ENCODE assay signal across 9 cellular contexts in genomic region chr1:2529776-2530500, GRCh38. TPM values are rescaled to one million over a fixed set of nuclear protein-coding genes. Genes with fewer than 3 reads are reported as not detected.
DNase-seq lines count a peak whose midpoint lies in the region; ATAC-seq and TF ChIP-seq lines count a peak whose summit lies in the region.
"Had no signal": no experiment of that assay in that cellular context is flagged by ENCODE, and none has a peak within 500 bp of the region (broad histone marks: within the 10 kb centered on the region; RNA-seq: fewer than 3 reads in every experiment).

Gene HES5 (minus strand): TSS chr1:2530263. CDS start chr1:2530164, 99 bp downstream.

- no peak for ATAC-seq in HG03432 (IDR thresholded peaks at IDR 0.05; ENCODE audit: unreplicated experiment)
- ATAC-seq in GM19455 (IDR thresholded peaks at IDR 0.05; ENCODE audit: unreplicated experiment) = no peak
- no peak for ATAC-seq in GM18858 (IDR thresholded peaks at IDR 0.05; ENCODE audit: unreplicated experiment)

- peaks cover 11% of the 10 kb centered on the region for H3K79me2 ChIP-seq in neural progenitor cell (ENCODE audit: low read depth)

- H3K4me3 ChIP-seq in neural progenitor cell = peak within 1 kb of the TSS; percentile 62

- peaks cover 41% of the 10 kb centered on the region for H4K20me1 ChIP-seq in neural progenitor cell (ENCODE audit: low read depth)

- H3K4me1 Mint-ChIP-seq in neural progenitor cell = peaks cover 54% of the 10 kb centered on the region

- no peak for TF ChIP-seq CTCF in neural progenitor cell (IDR thresholded peaks at IDR 0.05)

- H3K9ac ChIP-seq in neural progenitor cell = peak within 1 kb of the TSS; percentile 53

- H3K4me1 ChIP-seq in neural progenitor cell = peaks cover 58% of the 10 kb centered on the region

- H3K27ac Mint-ChIP-seq in neural progenitor cell = no peak within 1 kb of the TSS

- no peaks in the 10 kb centered on the region for H3K36me3 Mint-ChIP-seq in neural progenitor cell

- peaks cover 22% of the 10 kb centered on the region for H3K27me3 Mint-ChIP-seq in neural progenitor cell (ENCODE audit: insufficient read depth, low read depth)

- H3K27ac ChIP-seq in neural progenitor cell = no peak within 1 kb of the TSS

- no peaks in the 10 kb centered on the region for H3K36me3 ChIP-seq in neural progenitor cell

- DNase-seq in DMS153 (lab: John Stamatoyannopoulos, UW) (peak; percentile 46), NCI-H774 (lab: John Stamatoyannopoulos, UW) (peak; percentile 16), ecto neural progenitor cell (ENCODE audit: low spot score) (peak; percentile 90), neural progenitor cell (ENCODE audit: low spot score) (peak; percentile 99), AG08396 (ENCODE audit: low spot score) (no peak)

- peaks cover 23% of the 10 kb centered on the region for H3F3A ChIP-seq in neural progenitor cell (ENCODE audit: low read depth)

- H3K4me3 Mint-ChIP-seq in neural progenitor cell = peak within 1 kb of the TSS; percentile 96

- H3K4me2 ChIP-seq in neural progenitor cell = peak within 1 kb of the TSS; percentile 88

- H3K9me3 ChIP-seq in neural progenitor cell (ENCODE audit: low read depth) = no peaks in the 10 kb centered on the region

- peaks cover 85% of the 10 kb centered on the region for H3K27me3 ChIP-seq in neural progenitor cell

- no peaks in the 10 kb centered on the region for H3K9me3 Mint-ChIP-seq in neural progenitor cell

- H2AFZ ChIP-seq in neural progenitor cell (replicated peaks) = no peak within 1 kb of the TSS

RNA-seq across cellular contexts. Expression of gene HES5, which starts in this region (rescaled TPM):
- total RNA-seq in neural progenitor cell (ENCODE audit: low replicate concordance) = 6.4 and 28.2 TPM in 2 replicates
- total RNA-seq: lung microvascular endothelial cell had no signal
